19 cellular contexts compared by ENCODE assay signal in genomic region chr7:25807212-25807611, GRCh38.
"Had no signal": no experiment of that assay in that cellular context is flagged by ENCODE, and none has a peak within 500 bp of the region (broad histone marks: within the 10 kb centered on the region; RNA-seq: fewer than 3 reads in every experiment).

No MANE protein-coding gene starts in this region.

- H3K27ac Mint-ChIP-seq: IgD-negative memory B cell had no signal

- DNase-seq: KBM-7, MG63, NCI-H1092, NCI-H1105 treated with DMSO at 0.1 percent for 48 hours, NCI-H1417 treated with DMSO at 0.1 percent for 48 hours, NCI-H146, NCI-H1694 treated with DMSO at 0.1 percent for 48 hours, NCI-H1930, NCI-H2081, NCI-H2107, NCI-H2227 treated with DMSO at 0.1 percent for 48 hours, NCI-H524, NCI-H526 treated with DMSO at 0.1 percent for 48 hours, NCI-H774, SHP77, SK-N-SH, SW 1271 had no signal

- H3K4me3 Mint-ChIP-seq: IgD-negative memory B cell had no signal

- H3K27ac ChIP-seq: RWPE1 had no signal

- H3K4me1 Mint-ChIP-seq: IgD-negative memory B cell had no signal

- H3K9me3 Mint-ChIP-seq: IgD-negative memory B cell had no signal

- H3K4me2 ChIP-seq: SK-N-SH had no signal

- H3K9me2 ChIP-seq: SK-N-SH had no signal

- H3K9ac ChIP-seq: SK-N-SH had no signal

- H3K36me3 ChIP-seq: MG63 had no signal

- H3K4me3 ChIP-seq: MG63 had no signal

- H3K36me3 Mint-ChIP-seq: IgD-negative memory B cell had no signal

- H3K9me3 ChIP-seq: MG63, SK-N-SH had no signal
